ENCODE assay signal across 8 cellular contexts in genomic region chr2:24359129-24359528, GRCh38. TPM values are rescaled to one million over a fixed set of nuclear protein-coding genes. Genes with fewer than 3 reads are reported as not detected.
DNase-seq lines count a peak whose midpoint lies in the region; ATAC-seq and TF ChIP-seq lines count a peak whose summit lies in the region.

No MANE protein-coding gene starts in this region.

- H3K27ac Mint-ChIP-seq in CD4-positive, alpha-beta T cell = peak overlapping the region; percentile 97
- no peak overlapping the region for H3K27ac Mint-ChIP-seq in neural crest cell (ENCODE audit: unreplicated experiment)

- CTCF ChIA-PET in CD4-positive, alpha-beta T cell (lab: Charles Lee) = interaction anchor here (0.7 to 1.1 kb wide), 2 partner anchors 10 to 11 kb away, joined by 3 read pairs; no protein-coding TSS in a partner anchor

- peak overlapping the region; percentile 74 to 91 for H3K9ac ChIP-seq in duodenal mucosa (ENCODE audit: low read depth in 1 of 2, low read length in 2 of 2)

- H3K4me3 ChIP-seq in duodenal mucosa (ENCODE audit: low read depth in 1 of 2, low read length in 2 of 2) = peak overlapping the region; percentile 83 to 90

- intact Hi-C loops in CD4-positive, alpha-beta T cell (cut with DNase I, micrococcal nuclease) = loop anchor here (5.0 kb wide), 2 partner anchors 37 to 42 kb away; no protein-coding TSS in a partner anchor

- peak overlapping the region; percentile 99 for H3K4me3 Mint-ChIP-seq in CD4-positive, alpha-beta T cell
- peak overlapping the region; percentile 90 for H3K4me3 Mint-ChIP-seq in neural crest cell

- no peak for TF ChIP-seq CTCF in CD4-positive, alpha-beta T cell (IDR thresholded peaks at IDR 0.05)
- no peak for TF ChIP-seq CTCF in neural crest cell (conservative IDR thresholded peaks at IDR 0.05)

- H3K27me3 ChIP-seq in CD4-positive, alpha-beta T cell (ENCODE audit: control insufficient read depth, insufficient read depth, low read length) = no peaks in the 10 kb centered on the region
- no peaks in the 10 kb centered on the region for H3K27me3 ChIP-seq in duodenal mucosa (ENCODE audit: control insufficient read depth in 1 of 2, insufficient read depth in 2 of 2, low read length in 2 of 2)

- DNase-seq in CD4-positive, alpha-beta T cell = no peak
- DNase-seq in NAMALWA (ENCODE audit: low spot score) (peak; percentile 46), neural crest cell (ENCODE audit: low read depth, low spot score) (no peak), superior temporal gyrus (ENCODE audit: extremely low spot score) (no peak), SKM-1 (lab: John Stamatoyannopoulos, UW; ENCODE audit: unreplicated experiment) (no peak), OCI-M1 (lab: John Stamatoyannopoulos, UW) (no peak)

- peaks cover 52% of the 10 kb centered on the region for H3K4me1 Mint-ChIP-seq in CD4-positive, alpha-beta T cell (ENCODE audit: low read depth)
- peaks cover 13% of the 10 kb centered on the region for H3K4me1 Mint-ChIP-seq in neural crest cell

- peaks cover 22% of the 10 kb centered on the region for H3K36me3 Mint-ChIP-seq in CD4-positive, alpha-beta T cell (ENCODE audit: low read depth)
- peaks cover 3% of the 10 kb centered on the region for H3K36me3 Mint-ChIP-seq in neural crest cell (ENCODE audit: low read depth)

- no peaks in the 10 kb centered on the region for H3K9me3 ChIP-seq in CD4-positive, alpha-beta T cell (ENCODE audit: control insufficient read depth, low read length)
- H3K9me3 ChIP-seq in duodenal mucosa (ENCODE audit: control insufficient read depth in 1 of 2, low read length in 2 of 2) = no peaks in the 10 kb centered on the region

- no peaks in the 10 kb centered on the region for H3K27me3 Mint-ChIP-seq in CD4-positive, alpha-beta T cell
- H3K27me3 Mint-ChIP-seq in neural crest cell (ENCODE audit: low read depth) = peaks cover 21% of the 10 kb centered on the region

- ATAC-seq in CD4-positive, alpha-beta T cell (ENCODE audit: poor library complexity) = no peak
- ATAC-seq in HG03432 (IDR thresholded peaks at IDR 0.05; ENCODE audit: unreplicated experiment) = no peak

- H3K9me3 Mint-ChIP-seq in CD4-positive, alpha-beta T cell = no peaks in the 10 kb centered on the region
- no peaks in the 10 kb centered on the region for H3K9me3 Mint-ChIP-seq in neural crest cell

- H3K27ac ChIP-seq in CD4-positive, alpha-beta T cell (ENCODE audit: low read depth, low read length) = no peak overlapping the region
- H3K27ac ChIP-seq in duodenal mucosa (ENCODE audit: low read depth, low read length) = no peak overlapping the region

- H3K36me3 ChIP-seq in duodenal mucosa (ENCODE audit: control insufficient read depth in 1 of 2, insufficient read depth in 2 of 2, low read length in 2 of 2) = no peaks in the 10 kb centered on the region

- H3K4me1 ChIP-seq in duodenal mucosa (ENCODE audit: control insufficient read depth in 1 of 2, insufficient read depth in 2 of 2, low read length in 2 of 2) = peaks cover 8 to 11% of the 10 kb centered on the region in 2 donors

- POLR2A ChIA-PET in CD4-positive, alpha-beta T cell (lab: Charles Lee) = interaction anchor here (1.8 to 2.6 kb wide), 4 partner anchors 132 to 1987 kb away, joined by 6 to 17 read pairs (median 16); partner anchors contain the start of genes CENPO, NCOA1, PTRHD1 and SELENOI

RNA-seq across cellular contexts. Expression of gene ITSN2, which starts 1.2 kb away (rescaled TPM):
- total RNA-seq in CD4-positive, alpha-beta T cell = 10 to 100 TPM; 75.4 to 77.1 TPM
- 13.6 and 13.7 TPM in 2 replicates for total RNA-seq in neural crest cell
